ENCODE assay signal across 26 cellular contexts in genomic region chr5:2958976-2959375, GRCh38.
DNase-seq lines count a peak whose midpoint lies in the region; ATAC-seq and TF ChIP-seq lines count a peak whose summit lies in the region.
"Had no signal": no experiment of that assay in that cellular context is flagged by ENCODE, and none has a peak within 500 bp of the region (broad histone marks: within the 10 kb centered on the region; RNA-seq: fewer than 3 reads in every experiment).

No MANE protein-coding gene starts in this region.

- H3K9ac ChIP-seq in DND-41 (ENCODE audit: low read depth, low read length) = no peak overlapping the region
- H3K9ac ChIP-seq: BLaER1; BLaER1 treated with 17β-estradiol and CSF1 and Interleukin-3, amounts not matched to agents 10 nM and 100 nM had no signal

- H3K9me3 ChIP-seq in DND-41 (ENCODE audit: insufficient read depth, low read length, severe bottlenecking) = peaks cover 26% of the 10 kb centered on the region
- H3K9me3 ChIP-seq: A549 had no signal

- peaks cover 27% of the 10 kb centered on the region for H3K4me1 ChIP-seq in DND-41 (ENCODE audit: insufficient read depth, low read length)
- H3K4me1 ChIP-seq: A549, BE2C, Caco-2 had no signal

- DNase-seq in DND-41 (peak; percentile 55), DMS53 treated with DMSO at 0.1 percent for 48 hours (lab: John Stamatoyannopoulos, UW; ENCODE audit: unreplicated experiment) (no peak)
- DNase-seq: 8988T; ACHN; AML-193; BE2C; C1 segment of cervical spinal cord; Caco-2; Calu3; CD4-positive, alpha-beta memory T cell; CD4-positive, alpha-beta T cell; CD4-positive, CD25-positive, alpha-beta regulatory T cell; CD8-positive, alpha-beta memory T cell; CD8-positive, alpha-beta T cell; COR-L47; DMS 273 treated with DMSO at 0.1 percent for 48 hours; DMS153; DMS53; DMS79; DMS79 treated with DMSO at 0.1 percent for 48 hours; EL had no signal

- H3K79me2 ChIP-seq in DND-41 (ENCODE audit: insufficient read depth, low read length) = no peaks in the 10 kb centered on the region

- H3K4me2 ChIP-seq in DND-41 (ENCODE audit: insufficient read depth, low read length) = no peak overlapping the region
- H3K4me2 ChIP-seq: A549; BLaER1; BLaER1 treated with 17β-estradiol and CSF1 and Interleukin-3, amounts not matched to agents 10 nM and 100 nM had no signal

- no peak overlapping the region for H3K4me3 ChIP-seq in DND-41 (ENCODE audit: low read depth in 1 of 2, low read length in 2 of 2)
- H3K4me3 ChIP-seq: A549; BLaER1; BLaER1 treated with 17β-estradiol and CSF1 and Interleukin-3, amounts not matched to agents 10 nM and 100 nM had no signal

- no peaks in the 10 kb centered on the region for H4K20me1 ChIP-seq in DND-41 (ENCODE audit: insufficient read depth, low read length)
- H4K20me1 ChIP-seq: BLaER1; BLaER1 treated with 17β-estradiol and CSF1 and Interleukin-3, amounts not matched to agents 10 nM and 100 nM had no signal

- H3K36me3 ChIP-seq in DND-41 (ENCODE audit: insufficient read depth, low read length) = no peaks in the 10 kb centered on the region
- H3K36me3 ChIP-seq: BE2C; BLaER1; BLaER1 treated with 17β-estradiol and CSF1 and Interleukin-3, amounts not matched to agents 10 nM and 100 nM had no signal

- TF ChIP-seq CTCF in DND-41 (IDR thresholded peaks at IDR 0.05; ENCODE audit: borderline replicate concordance, extremely low read depth, low read length, poor library complexity, severe bottlenecking) = no peak

- no peak overlapping the region for H2AFZ ChIP-seq in DND-41 (ENCODE audit: low read depth, low read length)

- ATAC-seq in DND-41 (ENCODE audit: insufficient read depth, low read depth) = peak; percentile 96
- ATAC-seq: A549; CD8-positive, alpha-beta T cell had no signal

- H3K27ac ChIP-seq in DND-41 (ENCODE audit: low read length) = peak overlapping the region; percentile 36
- H3K27ac ChIP-seq: 22Rv1; A549; BLaER1; BLaER1 treated with 17β-estradiol and CSF1 and Interleukin-3, amounts not matched to agents 10 nM and 100 nM; C4-2B had no signal

- H3K27me3 ChIP-seq in DND-41 (ENCODE audit: insufficient read depth, low read length, poor library complexity) = no peaks in the 10 kb centered on the region
- H3K27me3 ChIP-seq: BE2C; BLaER1; BLaER1 treated with 17β-estradiol and CSF1 and Interleukin-3, amounts not matched to agents 10 nM and 100 nM had no signal
